ENCODE assay signal across 18 cellular contexts in genomic region chr9:90641090-90641489, GRCh38. TPM values are rescaled to one million over a fixed set of nuclear protein-coding genes. Genes with fewer than 3 reads are reported as not detected.
"Had no signal": no experiment of that assay in that cellular context is flagged by ENCODE, and none has a peak within 500 bp of the region (broad histone marks: within the 10 kb centered on the region; RNA-seq: fewer than 3 reads in every experiment).

No MANE protein-coding gene starts in this region.

- ATAC-seq: gastrocnemius medialis; naive thymus-derived CD4-positive, alpha-beta T cell; sciatic nerve; stimulated activated naive CD8-positive, alpha-beta T cell treated with anti-CD3 and anti-CD28 coated beads, Interleukin-15, amount 100 ng/mL, for 72 hours had no signal

- H3K9me3 Mint-ChIP-seq: activated CD4-positive, alpha-beta memory T cell treated with anti-CD3 and anti-CD28 coated beads for 36 hours; activated naive CD4-positive, alpha-beta T cell treated with anti-CD3 and anti-CD28 coated beads, Interleukin-2, amount 50 U/mL, for 24 hours; activated T-cell treated with anti-CD3 and anti-CD28 coated beads, Interleukin-2, amount 50 U/mL, for 24 hours; central memory CD8-positive, alpha-beta T cell; dendritic cell treated with granulocyte-macrophage colony-stimulating factor and Interleukin-4, amounts not matched to agents 40 ng/mL and 50 ng/mL, for 4 days; endodermal cell; naive thymus-derived CD4-positive, alpha-beta T cell; stimulated activated naive CD8-positive, alpha-beta T cell treated with anti-CD3 and anti-CD28 coated beads, Interleukin-15, amount 100 ng/mL, for 72 hours had no signal

- H3K4me1 Mint-ChIP-seq: central memory CD8-positive, alpha-beta T cell had no signal

- H3K4me3 Mint-ChIP-seq: activated CD4-positive, alpha-beta memory T cell treated with anti-CD3 and anti-CD28 coated beads for 36 hours; activated T-cell treated with anti-CD3 and anti-CD28 coated beads, Interleukin-2, amount 50 U/mL, for 24 hours; central memory CD8-positive, alpha-beta T cell; dendritic cell treated with granulocyte-macrophage colony-stimulating factor and Interleukin-4, amounts not matched to agents 40 ng/mL and 50 ng/mL, for 4 days; endodermal cell had no signal

- H3K9me3 ChIP-seq: gastrocnemius medialis, prostate gland, thoracic aorta had no signal

- H3K4me3 ChIP-seq: gastrocnemius medialis, lung, prostate gland, SK-N-MC, thoracic aorta had no signal

- H3K4me1 ChIP-seq: gastrocnemius medialis, prostate gland had no signal

- H3K36me3 ChIP-seq: brain microvascular endothelial cell, gastrocnemius medialis, prostate gland, thoracic aorta had no signal

- H3K27ac Mint-ChIP-seq: activated CD4-positive, alpha-beta memory T cell treated with anti-CD3 and anti-CD28 coated beads for 36 hours; activated naive CD4-positive, alpha-beta T cell treated with anti-CD3 and anti-CD28 coated beads, Interleukin-2, amount 50 U/mL, for 24 hours; activated T-cell treated with anti-CD3 and anti-CD28 coated beads, Interleukin-2, amount 50 U/mL, for 24 hours; dendritic cell treated with granulocyte-macrophage colony-stimulating factor and Interleukin-4, amounts not matched to agents 40 ng/mL and 50 ng/mL, for 4 days; endodermal cell; naive thymus-derived CD4-positive, alpha-beta T cell; stimulated activated naive CD8-positive, alpha-beta T cell treated with anti-CD3 and anti-CD28 coated beads, Interleukin-15, amount 100 ng/mL, for 72 hours had no signal

- H3K36me3 Mint-ChIP-seq: activated CD4-positive, alpha-beta memory T cell treated with anti-CD3 and anti-CD28 coated beads for 36 hours; activated naive CD4-positive, alpha-beta T cell treated with anti-CD3 and anti-CD28 coated beads, Interleukin-2, amount 50 U/mL, for 24 hours had no signal

- DNase-seq: activated CD4-positive, alpha-beta memory T cell treated with anti-CD3 and anti-CD28 coated beads for 36 hours; activated effector memory CD4-positive, alpha-beta T cell treated with Interleukin-2 at 50 U/mL for 16 hours; activated T-cell treated with anti-CD3 and anti-CD28 coated beads, Interleukin-2, amount 50 U/mL, for 24 hours; amniotic stem cell; brain microvascular endothelial cell; endodermal cell; gastrocnemius medialis; naive thymus-derived CD4-positive, alpha-beta T cell; stimulated activated naive CD8-positive, alpha-beta T cell treated with anti-CD3 and anti-CD28 coated beads, Interleukin-15, amount 100 ng/mL, for 72 hours had no signal

RNA-seq across cellular contexts. Expression of gene DIRAS2, which starts 1.5 kb away (rescaled TPM):
- total RNA-seq: activated CD4-positive, alpha-beta memory T cell treated with anti-CD3 and anti-CD28 coated beads for 36 hours; gastrocnemius medialis; mononuclear cell; naive thymus-derived CD4-positive, alpha-beta T cell; thoracic aorta had no signal
